In genomic region chr10:6624392-6624791, GRCh38 we compare ENCODE assay signal across 1 cellular context.
TF ChIP-seq lines count a peak whose summit lies in the region.

No MANE protein-coding gene starts in this region.

TF ChIP-seq in WTC11, 78 proteins besides CTCF, POLR2A, EP300 and RAD21 (continued from another document):
- no peak for TF ChIP-seq FOXP4 (CRISPR knock-in tag; IDR thresholded peaks at IDR 0.05)
TF ChIP-seq in WTC11: peak in this region for 0.
